ENCODE assay signal across 19 cellular contexts in the genomic region with DNA sequence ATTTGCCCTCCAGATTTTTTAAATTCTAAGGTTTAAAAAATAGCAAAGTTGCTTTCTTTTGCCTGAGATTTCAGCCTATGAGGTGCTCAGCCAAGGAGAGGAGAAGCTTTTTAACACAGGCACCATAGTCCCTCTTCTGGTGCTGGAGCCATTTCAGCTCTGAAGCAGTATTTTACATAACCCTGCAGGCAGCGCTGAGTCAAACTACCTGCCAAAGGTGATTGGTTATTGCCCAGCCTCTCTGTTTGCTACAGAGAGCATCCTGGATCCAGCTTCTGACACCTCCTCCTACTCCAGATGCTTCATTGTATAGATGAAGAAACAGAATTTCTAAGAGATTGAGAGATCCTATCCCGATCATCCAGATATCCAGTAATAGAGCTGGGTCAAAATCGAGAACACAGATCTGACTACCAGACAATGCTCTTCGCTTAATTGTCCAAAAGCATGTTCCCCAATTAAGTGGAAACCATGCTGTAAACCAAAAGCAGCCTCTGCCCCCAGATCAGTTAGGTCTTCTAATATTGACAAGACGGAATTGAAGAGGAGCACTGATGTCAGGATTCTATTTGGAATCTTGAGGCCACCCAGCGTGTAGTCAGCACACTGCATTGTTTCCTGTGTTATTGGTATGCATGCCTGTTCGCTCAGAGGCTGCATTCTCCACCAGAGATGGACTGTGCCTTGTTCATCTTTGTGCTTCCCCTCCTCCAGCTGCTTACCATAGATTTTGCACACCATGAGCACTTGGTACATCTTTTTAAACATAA. TPM values are rescaled to one million over a fixed set of nuclear protein-coding genes. Genes with fewer than 3 reads are reported as not detected.
DNase-seq lines count a peak whose midpoint lies in the region; ATAC-seq, FAIRE-seq and TF ChIP-seq lines count a peak whose summit lies in the region.
"Had no signal": no experiment of that assay in that cellular context is flagged by ENCODE, and none has a peak within 500 bp of the region (broad histone marks: within the 10 kb centered on the region; RNA-seq: fewer than 3 reads in every experiment).

No MANE protein-coding gene starts in this region.

- DNase-seq in EL = peak; percentile 4
- no peak for DNase-seq in K562 (ENCODE audit: extremely low read depth in 1 of 4, low spot score in 3 of 4)
- peak; percentile 68 for DNase-seq in islet precursor cell
- no peak for DNase-seq in CD1c-positive myeloid dendritic cell (ENCODE audit: extremely low spot score)
- no peak for DNase-seq in stimulated activated CD4-positive, alpha-beta T cell treated with anti-CD3 and anti-CD28 coated beads, Interleukin-4, amount 100 ng/mL, for 24 hours
- DNase-seq: BE2C, colonic mucosa, DND-41, NCI-H187, NCI-H526 treated with DMSO at 0.1 percent for 48 hours, Peyer's patch, T-helper 1 cell, WERI-Rb-1 had no signal

- no peaks in the 10 kb centered on the region for H3K9me1 ChIP-seq in K562 (ENCODE audit: control insufficient read depth, insufficient read depth, low read length)

- no peaks in the 10 kb centered on the region for H3K36me3 ChIP-seq in HUES6 (ENCODE audit: control insufficient read depth, insufficient read depth, low read length)
- no peaks in the 10 kb centered on the region for H3K36me3 ChIP-seq in K562 (ENCODE audit: control insufficient read depth, insufficient read depth, low read length)
- H3K36me3 ChIP-seq: BE2C, colonic mucosa, Peyer's patch, right atrium auricular region, WERI-Rb-1 had no signal

- CTCF ChIA-PET in K562 (lab: Yijun Ruan, JAX; ENCODE audit: low intra/inter-chr PET ratio) = no interaction called here

- H3K9ac ChIP-seq in HUES6 (ENCODE audit: low read length) = no peak overlapping the region
- H3K9ac ChIP-seq in K562 (ENCODE audit: insufficient read depth in 1 of 2, low read depth in 2 of 2, low read length in 2 of 2) = no peak overlapping the region

- TF ChIP-seq CTCF in K562 (IDR thresholded peaks at IDR 0.05 in 2 of 3, conservative IDR thresholded peaks at IDR 0.05 in 1 of 3; ENCODE audit: insufficient read depth in 2 of 3, low read depth in 1 of 3, low read length in 3 of 3) = no peak

- BruUV-seq in K562 (replicated peaks; lab: Mats Ljungman, UMichigan) = no TSS peak

- H3K4me1 ChIP-seq in HUES6 (ENCODE audit: control insufficient read depth, insufficient read depth, low read length) (peaks cover 24% of the 10 kb centered on the region), K562 (replicated peaks in 1 of 2; ENCODE audit: control insufficient read depth in 2 of 2, insufficient read depth in 2 of 2, low read length in 2 of 2) (no peaks in the 10 kb centered on the region)
- H3K4me1 ChIP-seq: colonic mucosa, Peyer's patch, right atrium auricular region had no signal

- peak; percentile 58 for FAIRE-seq in K562 (lab: Jason Lieb, UNC)
- FAIRE-seq: islet of Langerhans had no signal

- H3K4me2 ChIP-seq in K562 (ENCODE audit: insufficient read depth, low read length) = no peak overlapping the region

- in situ Hi-C loops in K562 (cut with MboI) = no loop called here

- H3K9me3 ChIP-seq in HUES6 (ENCODE audit: control insufficient read depth, insufficient read depth, low read depth, low read length) (no peaks in the 10 kb centered on the region), K562 (replicated peaks; ENCODE audit: control insufficient read depth, insufficient read depth, low read depth, low read length) (no peaks in the 10 kb centered on the region)
- H3K9me3 ChIP-seq: BE2C, colonic mucosa, Peyer's patch, right atrium auricular region had no signal

- H3K27me3 ChIP-seq in HUES6 (ENCODE audit: control insufficient read depth, insufficient read depth, low read length) (no peaks in the 10 kb centered on the region; the same call in 1 of the 2 replicates), K562 (ENCODE audit: control insufficient read depth in 2 of 2, insufficient read depth in 2 of 2, low read length in 2 of 2) (peaks cover 8 to 17% of the 10 kb centered on the region in 2 experiments; a peak in 3 of 5 replicates)
- H3K27me3 ChIP-seq: BE2C, colonic mucosa, Peyer's patch, right atrium auricular region had no signal

- TF ChIP-seq EP300 in K562 (IDR thresholded peaks at IDR 0.05; ENCODE audit: low read length) = no peak

- H3K79me2 ChIP-seq in K562 (ENCODE audit: control insufficient read depth, insufficient read depth, low read length) = no peaks in the 10 kb centered on the region

- H2AFZ ChIP-seq in K562 (ENCODE audit: low read depth, low read length) = no peak overlapping the region

- POLR2A ChIA-PET in K562 (lab: Yijun Ruan, JAX) = interaction anchor here (0.6 to 2.6 kb wide), 8 partner anchors 8 to 418 kb away, joined by 3 to 8 read pairs (median 4); no protein-coding TSS in a partner anchor

- H3K4me3 ChIP-seq in HUES6 (ENCODE audit: low read depth, low read length) = peak overlapping the region; percentile 25
- H3K4me3 ChIP-seq in K562 = no peak overlapping the region
- H3K4me3 ChIP-seq: colonic mucosa, Peyer's patch, right atrium auricular region had no signal

- ATAC-seq in K562 = peak; percentile 58; the same call in 2 of the 3 replicates
- no peak for ATAC-seq in GM18520 (IDR thresholded peaks at IDR 0.05; ENCODE audit: unreplicated experiment)
- ATAC-seq: activated T-helper 17 cell treated with anti-CD3 and anti-CD28 coated beads, Interleukin-2, amount 50 U/mL, for 72 hours had no signal

- WGBS in K562 (ENCODE audit: insufficient coverage, low coverage, missing lambda C conversion rate) = 1% methylated on average over 7 of the region's 7 CpGs

- intact Hi-C loops in K562 (cut with micrococcal nuclease) = no loop called here

- TF ChIP-seq RAD21 in K562 (CRISPR knock-in tag; conservative IDR thresholded peaks at IDR 0.05 in 1 of 2, IDR thresholded peaks at IDR 0.05 in 1 of 2) = peak in 1 of 2 experiments; percentile 42; a peak in 2 of 4 replicates

- no peaks in the 10 kb centered on the region for H4K20me1 ChIP-seq in K562 (replicated peaks; ENCODE audit: control insufficient read depth, insufficient read depth, low read length)

- H3K27ac ChIP-seq in HUES6 (ENCODE audit: low read depth, low read length) = no peak overlapping the region
- H3K27ac ChIP-seq in K562 (ENCODE audit: extremely low read depth, low read depth, low read length) = no peak overlapping the region
- H3K27ac ChIP-seq: colonic mucosa, epithelial cell of prostate, Peyer's patch, right atrium auricular region, WERI-Rb-1 had no signal

- TF ChIP-seq POLR2A in K562 (conservative IDR thresholded peaks at IDR 0.05) = no peak

TF ChIP-seq in K562, 482 proteins besides CTCF, POLR2A, EP300 and RAD21:
- TF ChIP-seq ZNF778 (CRISPR knock-in tag; IDR thresholded peaks at IDR 0.05) (no peak), HDGF (IDR thresholded peaks at IDR 0.05) (no peak), PHB2 (IDR thresholded peaks at IDR 0.05; ENCODE audit: low read depth) (no peak)
- TF ChIP-seq, protein P1, sequence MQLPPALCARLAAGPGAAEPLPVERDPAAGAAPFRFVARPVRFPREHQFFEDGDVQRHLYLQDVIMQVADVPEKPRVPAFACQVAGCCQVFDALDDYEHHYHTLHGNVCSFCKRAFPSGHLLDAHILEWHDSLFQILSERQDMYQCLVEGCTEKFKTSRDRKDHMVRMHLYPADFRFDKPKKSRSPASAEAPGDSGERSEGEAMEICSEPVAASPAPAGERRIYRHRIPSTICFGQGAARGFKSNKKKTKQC (CRISPR knock-in tag; IDR thresholded peaks at IDR 0.05) = no peak

RNA-seq across cellular contexts. Expression of a gene that starts 22.1 kb away (rescaled TPM):
- total RNA-seq in K562 (2011; cell fraction: chromatin; rRNA removed; ENCODE audit: low replicate concordance) = not detected in 2 replicates
- total RNA-seq in K562 (2011; cell fraction: nucleolus; rRNA removed) = not detected in 2 replicates
- not detected in 2 replicates for total RNA-seq in K562 (2011; cell fraction: nucleoplasm; rRNA removed)
- not detected in 2 replicates for total RNA-seq in K562 (2014; rRNA removed)
- not detected in 2 replicates for total RNA-seq in K562 (2014; rRNA removed; fragmentation: Illumina TruSeq; extraction: Trizol)
- not detected in 2 replicates for total RNA-seq in K562 (2015; rRNA removed; fragmentation: Illumina TruSeq; extraction: Trizol)
- not detected in 2 replicates for total RNA-seq in K562 (2021)
- not detected in 2 replicates for polyA plus RNA-seq in K562 (2011; rRNA removed)
- polyA plus RNA-seq in K562 (2011; cell fraction: cytosol; rRNA removed) = not detected in 2 replicates
- polyA plus RNA-seq in K562 (2011; cell fraction: nucleus; rRNA removed) = not detected in 2 replicates
- not detected in 2 replicates for polyA plus RNA-seq in K562 (2012)
- not detected in 2 replicates for polyA plus RNA-seq in K562 (2014; fragmentation: Illumina TruSeq; extraction: Trizol)
- polyA plus RNA-seq in K562 (2014; fragmentation: Nextera tagmentation; extraction: Ambion mirVana) = not detected
- not detected in 2 replicates for polyA plus RNA-seq in K562 (2014; rRNA removed)
- not detected in 2 replicates for polyA minus RNA-seq in K562 (2011; rRNA and poly(A)+ RNA removed)
- not detected in 2 replicates for polyA minus RNA-seq in K562 (2011; cell fraction: cytosol; rRNA and poly(A)+ RNA removed)
- not detected in 2 replicates for polyA minus RNA-seq in K562 (2011; cell fraction: nucleus; rRNA and poly(A)+ RNA removed)
- total RNA-seq: colonic mucosa, Peyer's patch had no signal

RNA-seq across cellular contexts. Expression of a gene that starts 58.1 kb away (rescaled TPM):
- total RNA-seq in K562 (2011; cell fraction: chromatin; rRNA removed; ENCODE audit: low replicate concordance) = 0.32 and 0.42 TPM in 2 replicates
- 0.13 and 0.17 TPM in 2 replicates for total RNA-seq in K562 (2011; cell fraction: nucleolus; rRNA removed)
- total RNA-seq in K562 (2011; cell fraction: nucleoplasm; rRNA removed) = not detected in 2 replicates
- 0.37 and 0.50 TPM in 2 replicates for total RNA-seq in K562 (2014; rRNA removed)
- 0.26 and 0.36 TPM in 2 replicates for total RNA-seq in K562 (2014; rRNA removed; fragmentation: Illumina TruSeq; extraction: Trizol)
- 0.15 and 0.29 TPM in 2 replicates for total RNA-seq in K562 (2015; rRNA removed; fragmentation: Illumina TruSeq; extraction: Trizol)
- 0.38 and 0.55 TPM in 2 replicates for total RNA-seq in K562 (2021)
- 0.09 and 0.20 TPM in 2 replicates for polyA plus RNA-seq in K562 (2011; rRNA removed)
- 0.13 and 0.34 TPM in 2 replicates for polyA plus RNA-seq in K562 (2011; cell fraction: cytosol; rRNA removed)
- polyA plus RNA-seq in K562 (2011; cell fraction: nucleus; rRNA removed) = 0.06 and 0.31 TPM in 2 replicates
- polyA plus RNA-seq in K562 (2012) = 0.40 and 1.7 TPM in 2 replicates
- polyA plus RNA-seq in K562 (2014; fragmentation: Illumina TruSeq; extraction: Trizol) = 0.52 and 0.62 TPM in 2 replicates
- under 1 TPM; 0.07 to 0.21 TPM for polyA plus RNA-seq in K562 (2014; fragmentation: Nextera tagmentation; extraction: Ambion mirVana)
- 0.53 and 0.66 TPM in 2 replicates for polyA plus RNA-seq in K562 (2014; rRNA removed)
- 0.32 TPM in 1 of 2 replicates, not detected in the other for polyA minus RNA-seq in K562 (2011; rRNA and poly(A)+ RNA removed)
- polyA minus RNA-seq in K562 (2011; cell fraction: cytosol; rRNA and poly(A)+ RNA removed) = not detected in 2 replicates
- polyA minus RNA-seq in K562 (2011; cell fraction: nucleus; rRNA and poly(A)+ RNA removed) = 0.11 and 0.40 TPM in 2 replicates

Comparison
In these comparisons a context has a peak if more than half of its experiments do, and no peak if none do; other contexts are left out.
1. DNase-seq: peak in EL (single experiment) and islet precursor cell (single experiment); none in K562 (0 of 4), CD1c-positive myeloid dendritic cell (single experiment) and stimulated activated CD4-positive, alpha-beta T cell treated with anti-CD3 and anti-CD28 coated beads, Interleukin-4, amount 100 ng/mL, for 24 hours (single experiment).